Comparison of ENCODE assay signal across 36 cellular contexts in the genomic region with DNA sequence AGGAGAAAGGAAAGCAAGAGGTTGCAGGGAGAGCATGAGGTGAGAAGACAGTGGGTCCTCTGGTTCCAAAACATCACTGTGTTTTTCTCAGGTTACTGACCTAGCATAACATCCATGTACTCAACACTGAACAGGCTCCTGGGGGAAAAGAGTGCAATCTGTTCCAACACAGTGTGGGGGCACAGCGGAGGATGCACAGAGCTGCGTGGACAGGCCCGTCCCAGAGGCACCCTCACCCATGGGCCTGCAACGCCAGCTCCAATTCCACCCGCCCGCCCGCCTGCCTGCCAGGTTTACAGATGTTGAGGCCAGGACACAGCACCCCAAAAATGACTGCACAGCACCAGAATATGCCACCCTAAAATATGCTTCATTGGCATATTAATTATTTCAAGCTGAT.
"Had no signal": no experiment of that assay in that cellular context is flagged by ENCODE, and none has a peak within 500 bp of the region (broad histone marks: within the 10 kb centered on the region; RNA-seq: fewer than 3 reads in every experiment).

No MANE protein-coding gene starts in this region.

- FAIRE-seq: colon had no signal

- H3K9me3 ChIP-seq: adrenal gland, body of pancreas, esophagus muscularis mucosa, gastrocnemius medialis had no signal

- H3K27ac ChIP-seq: adrenal gland, body of pancreas, esophagus muscularis mucosa, foreskin keratinocyte, gastrocnemius medialis, WERI-Rb-1 had no signal

- H3K9me3 Mint-ChIP-seq: activated CD4-positive, alpha-beta memory T cell treated with anti-CD3 and anti-CD28 coated beads for 36 hours; activated naive CD4-positive, alpha-beta T cell treated with anti-CD3 and anti-CD28 coated beads for 36 hours; activated naive CD4-positive, alpha-beta T cell treated with anti-CD3 and anti-CD28 coated beads, Interleukin-2, amount 50 U/mL, for 24 hours; activated naive CD8-positive, alpha-beta T cell treated with anti-CD3 and anti-CD28 coated beads for 36 hours; activated naive CD8-positive, alpha-beta T cell treated with anti-CD3 and anti-CD28 coated beads, Interleukin-2, amount 50 U/mL, for 24 hours; activated T-helper 1 cell treated with anti-CD3 and anti-CD28 coated beads, Interleukin-12 subunit alpha, Interleukin-12 subunit beta, Interleukin-2, Interleukin-4 antibody, amounts not matched to agents 30 ng/mL and 10 ng/mL and 1 ng/mL, durations not matched to agents 14 hours and 24 hours and 36 hours; activated T-helper 2 cell treated with anti-CD3 and anti-CD28 coated beads, Interferon-gamma antibody, Interleukin-2, Interleukin-4, amounts not matched to agents 10 μg/mL and 5 μg/mL and 100 μg/mL, durations not matched to agents 14 hours and 24 hours and 36 hours; effector memory CD8-positive, alpha-beta T cell; T-helper 2 cell treated with Interferon-gamma antibody and Interleukin-4, amounts not matched to agents 5 μg/mL and 100 μg/mL, for 36 hours had no signal

- H3K4me3 ChIP-seq: adrenal gland, body of pancreas, esophagus muscularis mucosa, gastrocnemius medialis had no signal

- ATAC-seq: activated CD4-positive, CD25-positive, alpha-beta regulatory T cell treated with anti-CD3 and anti-CD28 coated beads, Interleukin-2, amount 50 U/mL, for 24 hours; activated CD8-positive, alpha-beta memory T cell treated with anti-CD3 and anti-CD28 coated beads, Interleukin-2, amount 10 ng/mL, durations not matched to agents 7 days and 5 days; activated CD8-positive, alpha-beta T cell treated with anti-CD3 and anti-CD28 coated beads, Interleukin-2, amount 10 ng/mL, durations not matched to agents 7 days and 5 days; activated naive CD8-positive, alpha-beta T cell treated with anti-CD3 and anti-CD28 coated beads, Interleukin-2, amount 50 U/mL, for 24 hours; body of pancreas; effector memory CD8-positive, alpha-beta T cell; foreskin keratinocyte; gastrocnemius medialis; T-helper 17 cell had no signal

- H3K27ac Mint-ChIP-seq: activated CD4-positive, alpha-beta memory T cell treated with anti-CD3 and anti-CD28 coated beads for 36 hours; activated CD8-positive, alpha-beta memory T cell treated with anti-CD3 and anti-CD28 coated beads, Interleukin-2, amount 10 ng/mL, durations not matched to agents 7 days and 5 days; activated CD8-positive, alpha-beta T cell treated with anti-CD3 and anti-CD28 coated beads, Interleukin-2, amount 10 ng/mL, durations not matched to agents 7 days and 5 days; activated naive CD4-positive, alpha-beta T cell treated with anti-CD3 and anti-CD28 coated beads for 36 hours; activated naive CD4-positive, alpha-beta T cell treated with anti-CD3 and anti-CD28 coated beads, Interleukin-2, amount 50 U/mL, for 24 hours; activated naive CD8-positive, alpha-beta T cell treated with anti-CD3 and anti-CD28 coated beads for 36 hours; activated naive CD8-positive, alpha-beta T cell treated with anti-CD3 and anti-CD28 coated beads, Interleukin-2, amount 50 U/mL, for 24 hours; activated T-helper 1 cell treated with anti-CD3 and anti-CD28 coated beads, Interleukin-12 subunit alpha, Interleukin-12 subunit beta, Interleukin-2, Interleukin-4 antibody, amounts not matched to agents 30 ng/mL and 10 ng/mL and 1 ng/mL, durations not matched to agents 14 hours and 24 hours and 36 hours; activated T-helper 2 cell treated with anti-CD3 and anti-CD28 coated beads, Interferon-gamma antibody, Interleukin-2, Interleukin-4, amounts not matched to agents 10 μg/mL and 5 μg/mL and 100 μg/mL, durations not matched to agents 14 hours and 24 hours and 36 hours; effector memory CD8-positive, alpha-beta T cell; T-helper 17 cell; T-helper 2 cell treated with Interferon-gamma antibody and Interleukin-4, amounts not matched to agents 5 μg/mL and 100 μg/mL, for 36 hours had no signal

- H3K4me3 Mint-ChIP-seq: activated B cell treated with CpG ODN at 0.5 μM for 24 hours; activated CD4-positive, alpha-beta memory T cell treated with anti-CD3 and anti-CD28 coated beads for 36 hours; activated CD8-positive, alpha-beta memory T cell treated with anti-CD3 and anti-CD28 coated beads, Interleukin-2, amount 10 ng/mL, durations not matched to agents 7 days and 5 days; activated CD8-positive, alpha-beta T cell treated with anti-CD3 and anti-CD28 coated beads, Interleukin-2, amount 10 ng/mL, durations not matched to agents 7 days and 5 days; activated naive CD4-positive, alpha-beta T cell treated with anti-CD3 and anti-CD28 coated beads for 36 hours; activated naive CD4-positive, alpha-beta T cell treated with anti-CD3 and anti-CD28 coated beads, Interleukin-2, amount 50 U/mL, for 24 hours; activated naive CD8-positive, alpha-beta T cell treated with anti-CD3 and anti-CD28 coated beads for 36 hours; activated naive CD8-positive, alpha-beta T cell treated with anti-CD3 and anti-CD28 coated beads, Interleukin-2, amount 50 U/mL, for 24 hours; activated T-helper 1 cell treated with anti-CD3 and anti-CD28 coated beads, Interleukin-12 subunit alpha, Interleukin-12 subunit beta, Interleukin-2, Interleukin-4 antibody, amounts not matched to agents 30 ng/mL and 10 ng/mL and 1 ng/mL, durations not matched to agents 14 hours and 24 hours and 36 hours; effector memory CD8-positive, alpha-beta T cell; T-helper 17 cell; T-helper 2 cell treated with Interferon-gamma antibody and Interleukin-4, amounts not matched to agents 5 μg/mL and 100 μg/mL, for 36 hours had no signal

- DNase-seq: activated B cell treated with CpG ODN at 0.5 μM for 24 hours; activated CD4-positive, alpha-beta memory T cell treated with anti-CD3 and anti-CD28 coated beads for 36 hours; activated CD4-positive, alpha-beta T cell treated with anti-CD3 and anti-CD28 coated beads for 48 hours; activated CD8-positive, alpha-beta memory T cell treated with anti-CD3 and anti-CD28 coated beads, Interleukin-2, amount 10 ng/mL, durations not matched to agents 7 days and 5 days; activated CD8-positive, alpha-beta memory T cell treated with anti-CD3 and anti-CD28 coated beads, Interleukin-2, amount 50 U/mL, for 4 hours; activated CD8-positive, alpha-beta T cell treated with anti-CD3 and anti-CD28 coated beads, Interleukin-2, amount 10 ng/mL, durations not matched to agents 7 days and 5 days; activated effector memory CD4-positive, alpha-beta T cell treated with anti-CD3 and anti-CD28 coated beads, Interleukin-2, amount 50 U/mL, for 16 hours; activated naive CD4-positive, alpha-beta T cell treated with anti-CD3 and anti-CD28 coated beads for 36 hours; activated naive CD8-positive, alpha-beta T cell treated with anti-CD3 and anti-CD28 coated beads for 36 hours; activated naive CD8-positive, alpha-beta T cell treated with anti-CD3 and anti-CD28 coated beads, Interleukin-2, amount 50 U/mL, for 24 hours; activated T-cell treated with anti-CD3 and anti-CD28 coated beads, Interleukin-2, amount 50 U/mL, for 1 hour; activated T-cell treated with anti-CD3 and anti-CD28 coated beads, Interleukin-2, amount 50 U/mL, for 48 hours; adrenal gland; amygdala; aorta; body of pancreas; caudate nucleus; cortex of kidney; dermis blood vessel endothelial cell; effector CD4-positive, alpha-beta T cell; effector memory CD8-positive, alpha-beta T cell; erythroblast; foreskin keratinocyte; gastrocnemius medialis; glutamatergic neuron; T-helper 1 cell; T-helper 17 cell; T1000; WERI-Rb-1 had no signal

- H3K27me3 Mint-ChIP-seq: activated B cell treated with CpG ODN at 0.5 μM for 24 hours; activated CD4-positive, alpha-beta memory T cell treated with anti-CD3 and anti-CD28 coated beads for 36 hours; activated CD8-positive, alpha-beta memory T cell treated with anti-CD3 and anti-CD28 coated beads, Interleukin-2, amount 10 ng/mL, durations not matched to agents 7 days and 5 days; activated naive CD4-positive, alpha-beta T cell treated with anti-CD3 and anti-CD28 coated beads, Interleukin-2, amount 50 U/mL, for 24 hours; activated naive CD8-positive, alpha-beta T cell treated with anti-CD3 and anti-CD28 coated beads for 36 hours; activated naive CD8-positive, alpha-beta T cell treated with anti-CD3 and anti-CD28 coated beads, Interleukin-2, amount 50 U/mL, for 24 hours; effector memory CD8-positive, alpha-beta T cell; T-helper 17 cell had no signal

- H3K27me3 ChIP-seq: adrenal gland, body of pancreas, esophagus muscularis mucosa, foreskin keratinocyte, gastrocnemius medialis had no signal

- H3K4me1 Mint-ChIP-seq: activated CD8-positive, alpha-beta memory T cell treated with anti-CD3 and anti-CD28 coated beads, Interleukin-2, amount 10 ng/mL, durations not matched to agents 7 days and 5 days; activated naive CD4-positive, alpha-beta T cell treated with anti-CD3 and anti-CD28 coated beads, Interleukin-2, amount 50 U/mL, for 24 hours; activated naive CD8-positive, alpha-beta T cell treated with anti-CD3 and anti-CD28 coated beads for 36 hours; T-helper 17 cell had no signal

- H3K4me1 ChIP-seq: body of pancreas, foreskin keratinocyte, gastrocnemius medialis had no signal
